33 cellular contexts compared by ENCODE assay signal in the genomic region with DNA sequence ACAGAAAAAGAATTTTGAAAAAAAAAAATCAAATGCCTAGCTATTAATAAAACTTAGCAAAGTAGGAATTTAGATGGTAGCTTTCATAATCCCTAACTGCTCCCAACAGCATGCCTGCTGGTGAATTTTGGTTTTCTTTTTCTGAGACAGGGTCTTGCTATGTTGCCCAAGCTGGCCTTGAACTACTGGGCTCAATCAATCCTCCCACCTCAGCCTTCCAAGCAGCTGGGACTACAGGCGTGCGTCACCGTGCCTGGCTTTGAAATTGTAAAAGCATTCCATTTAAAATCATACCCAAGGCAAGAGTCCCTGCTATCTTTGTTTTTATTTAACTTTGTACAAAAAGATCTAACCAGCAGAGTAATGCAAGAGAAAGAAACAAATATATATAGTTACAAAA.
"Had no signal": no experiment of that assay in that cellular context is flagged by ENCODE, and none has a peak within 500 bp of the region (broad histone marks: within the 10 kb centered on the region; RNA-seq: fewer than 3 reads in every experiment).

No MANE protein-coding gene starts in this region.

- DNase-seq: activated B cell treated with CpG ODN at 0.5 μM for 24 hours; activated CD4-positive, alpha-beta memory T cell treated with anti-CD3 and anti-CD28 coated beads for 36 hours; activated CD4-positive, alpha-beta T cell treated with anti-CD3 and anti-CD28 coated beads for 4 hours; activated CD4-positive, alpha-beta T cell treated with anti-CD3 and anti-CD28 coated beads, Interleukin-2, amount 10 ng/mL, durations not matched to agents 24 days and 14 days; activated CD4-positive, alpha-beta T cell treated with anti-CD3 and anti-CD28 coated beads, Interleukin-2, amount 50 U/mL, for 1 hour; activated CD4-positive, alpha-beta T cell treated with anti-CD3 and anti-CD28 coated beads, Interleukin-2, amount 50 U/mL, for 4 hours; activated CD4-positive, CD25-positive, alpha-beta regulatory T cell treated with anti-CD3 and anti-CD28 coated beads, Interleukin-2, amount 50 U/mL, for 72 hours; activated CD8-positive, alpha-beta memory T cell treated with anti-CD3 and anti-CD28 coated beads, Interleukin-2, amount 50 U/mL, for 4 hours; activated CD8-positive, alpha-beta T cell treated with anti-CD3 and anti-CD28 coated beads for 36 hours; activated effector memory CD4-positive, alpha-beta T cell treated with Interleukin-2 at 50 U/mL for 16 hours; activated gamma-delta T cell; activated naive CD4-positive, alpha-beta T cell treated with anti-CD3 and anti-CD28 coated beads for 36 hours; activated naive CD8-positive, alpha-beta T cell treated with anti-CD3 and anti-CD28 coated beads, Interleukin-2, amount 10 ng/mL, durations not matched to agents 7 days and 5 days; activated naive CD8-positive, alpha-beta T cell treated with anti-CD3 and anti-CD28 coated beads, Interleukin-2, amount 50 U/mL, for 24 hours; activated T-cell treated with anti-CD3 and anti-CD28 coated beads for 4 hours; activated T-cell treated with anti-CD3 and anti-CD28 coated beads, Interleukin-2, amount 50 U/mL, for 1 hour; activated T-cell treated with anti-CD3 and anti-CD28 coated beads, Interleukin-2, amount 50 U/mL, for 4 hours; amniotic stem cell; aorta; body of pancreas; brain microvascular endothelial cell; central memory CD4-positive, alpha-beta T cell; SW 1271; T-helper 1 cell; T-helper 2 cell; T-helper 9 cell had no signal

- H3K4me1 Mint-ChIP-seq: activated B cell treated with CpG ODN at 0.5 μM for 24 hours; activated naive CD8-positive, alpha-beta T cell treated with anti-CD3 and anti-CD28 coated beads, Interleukin-2, amount 50 U/mL, for 24 hours had no signal

- H3K36me3 ChIP-seq: breast epithelium had no signal

- H3K9me3 ChIP-seq: body of pancreas, breast epithelium had no signal

- H3K27ac Mint-ChIP-seq: activated B cell treated with CpG ODN at 0.5 μM for 24 hours; activated CD4-positive, alpha-beta memory T cell treated with anti-CD3 and anti-CD28 coated beads for 36 hours; activated CD4-positive, alpha-beta T cell treated with anti-CD3 and anti-CD28 coated beads, Interleukin-2, amount 10 ng/mL, durations not matched to agents 24 days and 14 days; activated CD8-positive, alpha-beta T cell treated with anti-CD3 and anti-CD28 coated beads for 36 hours; activated naive CD4-positive, alpha-beta T cell treated with anti-CD3 and anti-CD28 coated beads for 36 hours; activated naive CD8-positive, alpha-beta T cell; activated naive CD8-positive, alpha-beta T cell treated with anti-CD3 and anti-CD28 coated beads, Interleukin-2, amount 10 ng/mL, durations not matched to agents 7 days and 5 days; activated naive CD8-positive, alpha-beta T cell treated with anti-CD3 and anti-CD28 coated beads, Interleukin-2, amount 50 U/mL, for 24 hours; activated T-helper 2 cell treated with anti-CD3 and anti-CD28 coated beads, Interferon-gamma antibody, Interleukin-2, Interleukin-4, amounts not matched to agents 10 μg/mL and 5 μg/mL and 100 μg/mL, durations not matched to agents 14 hours and 24 hours and 36 hours; T-helper 1 cell treated with Interleukin-12 subunit alpha and Interleukin-12 subunit beta and Interleukin-4 antibody, amounts not matched to agents 30 μg/mL and 1 μg/mL, for 36 hours; T-helper 2 cell treated with Interferon-gamma antibody and Interleukin-4, amounts not matched to agents 5 μg/mL and 100 μg/mL, for 36 hours had no signal

- H3K27me3 ChIP-seq: body of pancreas, brain microvascular endothelial cell, breast epithelium had no signal

- H3K27ac ChIP-seq: body of pancreas, brain microvascular endothelial cell, breast epithelium, VCaP had no signal

- H3K4me1 ChIP-seq: breast epithelium had no signal

- H3K4me3 Mint-ChIP-seq: activated B cell treated with CpG ODN at 0.5 μM for 24 hours; activated CD4-positive, alpha-beta memory T cell treated with anti-CD3 and anti-CD28 coated beads for 36 hours; activated CD4-positive, alpha-beta T cell treated with anti-CD3 and anti-CD28 coated beads, Interleukin-2, amount 10 ng/mL, durations not matched to agents 24 days and 14 days; activated CD8-positive, alpha-beta T cell treated with anti-CD3 and anti-CD28 coated beads for 36 hours; activated naive CD4-positive, alpha-beta T cell treated with anti-CD3 and anti-CD28 coated beads for 36 hours; activated naive CD4-positive, alpha-beta T cell treated with anti-CD3 and anti-CD28 coated beads, Interleukin-2, amount 50 U/mL, for 24 hours; activated naive CD8-positive, alpha-beta T cell; activated naive CD8-positive, alpha-beta T cell treated with anti-CD3 and anti-CD28 coated beads, Interleukin-2, amount 10 ng/mL, durations not matched to agents 7 days and 5 days; activated naive CD8-positive, alpha-beta T cell treated with anti-CD3 and anti-CD28 coated beads, Interleukin-2, amount 50 U/mL, for 24 hours; activated T-cell treated with anti-CD3 and anti-CD28 coated beads, Interleukin-2, amount 50 U/mL, for 4 hours; T-helper 1 cell treated with Interleukin-12 subunit alpha and Interleukin-12 subunit beta and Interleukin-4 antibody, amounts not matched to agents 30 μg/mL and 1 μg/mL, for 36 hours; T-helper 2 cell treated with Interferon-gamma antibody and Interleukin-4, amounts not matched to agents 5 μg/mL and 100 μg/mL, for 36 hours had no signal

- H3K9me3 Mint-ChIP-seq: activated B cell treated with CpG ODN at 0.5 μM for 24 hours; activated CD4-positive, alpha-beta memory T cell treated with anti-CD3 and anti-CD28 coated beads for 36 hours; activated CD4-positive, alpha-beta T cell treated with anti-CD3 and anti-CD28 coated beads, Interleukin-2, amount 10 ng/mL, durations not matched to agents 24 days and 14 days; activated CD8-positive, alpha-beta T cell treated with anti-CD3 and anti-CD28 coated beads for 36 hours; activated naive CD4-positive, alpha-beta T cell treated with anti-CD3 and anti-CD28 coated beads for 36 hours; activated naive CD4-positive, alpha-beta T cell treated with anti-CD3 and anti-CD28 coated beads, Interleukin-2, amount 50 U/mL, for 24 hours; activated naive CD8-positive, alpha-beta T cell treated with anti-CD3 and anti-CD28 coated beads, Interleukin-2, amount 10 ng/mL, durations not matched to agents 7 days and 5 days; activated naive CD8-positive, alpha-beta T cell treated with anti-CD3 and anti-CD28 coated beads, Interleukin-2, amount 50 U/mL, for 24 hours; activated T-cell treated with anti-CD3 and anti-CD28 coated beads, Interleukin-2, amount 50 U/mL, for 4 hours; activated T-helper 2 cell treated with anti-CD3 and anti-CD28 coated beads, Interferon-gamma antibody, Interleukin-2, Interleukin-4, amounts not matched to agents 10 μg/mL and 5 μg/mL and 100 μg/mL, durations not matched to agents 14 hours and 24 hours and 36 hours; T-helper 1 cell treated with Interleukin-12 subunit alpha and Interleukin-12 subunit beta and Interleukin-4 antibody, amounts not matched to agents 30 μg/mL and 1 μg/mL, for 36 hours; T-helper 2 cell treated with Interferon-gamma antibody and Interleukin-4, amounts not matched to agents 5 μg/mL and 100 μg/mL, for 36 hours had no signal

- H3K27me3 Mint-ChIP-seq: activated B cell treated with CpG ODN at 0.5 μM for 24 hours; activated CD4-positive, alpha-beta memory T cell treated with anti-CD3 and anti-CD28 coated beads for 36 hours; activated CD4-positive, alpha-beta T cell treated with anti-CD3 and anti-CD28 coated beads, Interleukin-2, amount 10 ng/mL, durations not matched to agents 24 days and 14 days; activated CD8-positive, alpha-beta T cell treated with anti-CD3 and anti-CD28 coated beads for 36 hours; activated naive CD4-positive, alpha-beta T cell treated with anti-CD3 and anti-CD28 coated beads, Interleukin-2, amount 50 U/mL, for 24 hours; activated naive CD8-positive, alpha-beta T cell; activated naive CD8-positive, alpha-beta T cell treated with anti-CD3 and anti-CD28 coated beads, Interleukin-2, amount 10 ng/mL, durations not matched to agents 7 days and 5 days; activated naive CD8-positive, alpha-beta T cell treated with anti-CD3 and anti-CD28 coated beads, Interleukin-2, amount 50 U/mL, for 24 hours had no signal

- H3K4me3 ChIP-seq: body of pancreas, breast epithelium had no signal
